ENCODE assay signal across 1 cellular context in genomic region chr11:41459602-41460405, GRCh38.
TF ChIP-seq lines count a peak whose summit lies in the region.

LRRC4C (minus strand) TSS chr11:41459652.

TF ChIP-seq in SK-N-SH treated with all-trans-retinoic acid at 6 μM for 48 hours, 23 proteins besides CTCF, POLR2A, EP300 and RAD21 (continued from another document):
- TF ChIP-seq, protein P1, sequence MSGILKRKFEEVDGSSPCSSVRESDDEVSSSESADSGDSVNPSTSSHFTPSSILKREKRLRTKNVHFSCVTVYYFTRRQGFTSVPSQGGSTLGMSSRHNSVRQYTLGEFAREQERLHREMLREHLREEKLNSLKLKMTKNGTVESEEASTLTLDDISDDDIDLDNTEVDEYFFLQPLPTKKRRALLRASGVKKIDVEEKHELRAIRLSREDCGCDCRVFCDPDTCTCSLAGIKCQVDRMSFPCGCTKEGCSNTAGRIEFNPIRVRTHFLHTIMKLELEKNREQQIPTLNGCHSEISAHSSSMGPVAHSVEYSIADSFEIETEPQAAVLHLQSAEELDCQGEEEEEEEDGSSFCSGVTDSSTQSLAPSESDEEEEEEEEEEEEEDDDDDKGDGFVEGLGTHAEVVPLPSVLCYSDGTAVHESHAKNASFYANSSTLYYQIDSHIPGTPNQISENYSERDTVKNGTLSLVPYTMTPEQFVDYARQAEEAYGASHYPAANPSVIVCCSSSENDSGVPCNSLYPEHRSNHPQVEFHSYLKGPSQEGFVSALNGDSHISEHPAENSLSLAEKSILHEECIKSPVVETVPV (CRISPR knock-in tag; IDR thresholded peaks at IDR 0.05): no peak
- TF ChIP-seq OSR1 (CRISPR knock-in tag; IDR thresholded peaks at IDR 0.05) (no peak), RARB (CRISPR knock-in tag; IDR thresholded peaks at IDR 0.05) (no peak)
- TF ChIP-seq, protein P2, sequence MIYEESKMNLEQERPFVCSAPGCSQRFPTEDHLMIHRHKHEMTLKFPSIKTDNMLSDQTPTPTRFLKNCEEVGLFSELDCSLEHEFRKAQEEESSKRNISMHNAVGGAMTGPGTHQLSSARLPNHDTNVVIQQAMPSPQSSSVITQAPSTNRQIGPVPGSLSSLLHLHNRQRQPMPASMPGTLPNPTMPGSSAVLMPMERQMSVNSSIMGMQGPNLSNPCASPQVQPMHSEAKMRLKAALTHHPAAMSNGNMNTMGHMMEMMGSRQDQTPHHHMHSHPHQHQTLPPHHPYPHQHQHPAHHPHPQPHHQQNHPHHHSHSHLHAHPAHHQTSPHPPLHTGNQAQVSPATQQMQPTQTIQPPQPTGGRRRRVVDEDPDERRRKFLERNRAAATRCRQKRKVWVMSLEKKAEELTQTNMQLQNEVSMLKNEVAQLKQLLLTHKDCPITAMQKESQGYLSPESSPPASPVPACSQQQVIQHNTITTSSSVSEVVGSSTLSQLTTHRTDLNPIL (CRISPR knock-in tag; IDR thresholded peaks at IDR 0.05; ENCODE audit: low read depth): no peak
